Comparison of ENCODE assay signal across 13 cellular contexts in genomic region chr12:111451232-111451631, GRCh38. TPM values are rescaled to one million over a fixed set of nuclear protein-coding genes. Genes with fewer than 3 reads are reported as not detected.
DNase-seq lines count a peak whose midpoint lies in the region; ATAC-seq, FAIRE-seq and TF ChIP-seq lines count a peak whose summit lies in the region.
"Had no signal": no experiment of that assay in that cellular context is flagged by ENCODE, and none has a peak within 500 bp of the region (broad histone marks: within the 10 kb centered on the region; RNA-seq: fewer than 3 reads in every experiment).

No MANE protein-coding gene starts in this region.

- H3K4me3 ChIP-seq in BLaER1 treated with 17β-estradiol and CSF1 and Interleukin-3, amounts not matched to agents 10 nM and 100 nM, result no peak overlapping the region
- H3K4me3 ChIP-seq in GM23338, result no peak overlapping the region
- no peak overlapping the region for H3K4me3 ChIP-seq in K562
- H3K4me3 ChIP-seq: coronary artery, lung had no signal

- H3K79me2 ChIP-seq in GM23338 (replicated peaks; ENCODE audit: insufficient read depth), result no peaks in the 10 kb centered on the region
- peaks cover 3% of the 10 kb centered on the region; the same call in 2 of the 3 replicates for H3K79me2 ChIP-seq in K562 (ENCODE audit: control insufficient read depth, insufficient read depth, low read length)

- H3K4me2 ChIP-seq in BLaER1 treated with 17β-estradiol and CSF1 and Interleukin-3, amounts not matched to agents 10 nM and 100 nM, result peak overlapping the region in 7 of 11 experiments; percentile 8 to 43 (median 19); a peak in 5 of 22 replicates
- H3K4me2 ChIP-seq in GM23338, result no peak overlapping the region
- H3K4me2 ChIP-seq in K562 (ENCODE audit: insufficient read depth, low read length), result no peak overlapping the region

- no peaks in the 10 kb centered on the region for H3K27me3 ChIP-seq in BLaER1 treated with 17β-estradiol and CSF1 and Interleukin-3, amounts not matched to agents 10 nM and 100 nM
- H3K27me3 ChIP-seq in GM23338 (ENCODE audit: insufficient read depth) (no peaks in the 10 kb centered on the region), K562 (ENCODE audit: control insufficient read depth in 2 of 2, insufficient read depth in 2 of 2, low read length in 2 of 2) (no peaks in the 10 kb centered on the region)
- H3K27me3 ChIP-seq: neutrophil had no signal

- in situ Hi-C loops in K562 (cut with MboI), result no loop called here

- H3K36me3 Mint-ChIP-seq in GM23338 (ENCODE audit: low read depth), result peaks cover 72% of the 10 kb centered on the region
- peaks cover 54% of the 10 kb centered on the region for H3K36me3 Mint-ChIP-seq in nephron progenitor cell (ENCODE audit: low read depth)

- no peaks in the 10 kb centered on the region for H3K9me3 ChIP-seq in BLaER1 treated with 17β-estradiol and CSF1 and Interleukin-3, amounts not matched to agents 10 nM and 100 nM (replicated peaks in 1 of 11)
- H3K9me3 ChIP-seq in K562 (replicated peaks; ENCODE audit: control insufficient read depth, insufficient read depth, low read depth, low read length), result no peaks in the 10 kb centered on the region
- H3K9me3 ChIP-seq: neutrophil had no signal

- H3K9me3 Mint-ChIP-seq in GM23338, result no peaks in the 10 kb centered on the region
- H3K9me3 Mint-ChIP-seq in nephron progenitor cell, result no peaks in the 10 kb centered on the region

- 80% methylated on average over 1 of the region's 1 CpG for WGBS in K562 (ENCODE audit: insufficient coverage, low coverage, missing lambda C conversion rate)

- TF ChIP-seq CTCF in GM23338 (conservative IDR thresholded peaks at IDR 0.05; ENCODE audit: low read depth in 2 of 2), result no peak
- TF ChIP-seq CTCF in K562 (IDR thresholded peaks at IDR 0.05 in 2 of 3, conservative IDR thresholded peaks at IDR 0.05 in 1 of 3; ENCODE audit: insufficient read depth in 2 of 3, low read depth in 1 of 3, low read length in 3 of 3), result no peak
- no peak for TF ChIP-seq CTCF in nephron progenitor cell (IDR thresholded peaks at IDR 0.05)

- no peaks in the 10 kb centered on the region for H3K9me1 ChIP-seq in K562 (ENCODE audit: control insufficient read depth, insufficient read depth, low read length)

- H3K27ac Mint-ChIP-seq in GM23338 (no peak overlapping the region), nephron progenitor cell (peak overlapping the region; percentile 19)

- H3F3A ChIP-seq in GM23338 (replicated peaks; ENCODE audit: low read depth), result peaks cover 50% of the 10 kb centered on the region

- intact Hi-C loops in K562 (cut with micrococcal nuclease), result loop anchor here (1.0 to 5.0 kb wide), 3 partner anchors 54 to 221 kb away; no protein-coding TSS in a partner anchor

- TF ChIP-seq POLR2A in K562 (conservative IDR thresholded peaks at IDR 0.05), result peak; percentile 12; the same call in 1 of the 2 replicates

- peaks cover 5% of the 10 kb centered on the region for H3K4me1 Mint-ChIP-seq in GM23338
- H3K4me1 Mint-ChIP-seq in nephron progenitor cell, result peaks cover 40% of the 10 kb centered on the region

- peaks cover 37 to 98% (median 86%) of the 10 kb centered on the region in 11 experiments for H4K20me1 ChIP-seq in BLaER1 treated with 17β-estradiol and CSF1 and Interleukin-3, amounts not matched to agents 10 nM and 100 nM
- H4K20me1 ChIP-seq in GM23338 (replicated peaks; ENCODE audit: insufficient read depth) (peaks cover 10% of the 10 kb centered on the region; the same call in 1 of the 2 replicates), K562 (replicated peaks; ENCODE audit: control insufficient read depth, insufficient read depth, low read length) (peaks cover 11% of the 10 kb centered on the region; the same call in 1 of the 2 replicates)

- DNase-seq in GM23338 (ENCODE audit: low spot score), result no peak
- DNase-seq in K562 (ENCODE audit: extremely low read depth in 1 of 4, low spot score in 3 of 4), result no peak
- DNase-seq in nephron progenitor cell, result no peak
- DNase-seq in NCI-H1092 treated with DMSO at 0.1 percent for 48 hours (lab: John Stamatoyannopoulos, UW), result no peak
- DNase-seq: activated CD4-positive, alpha-beta T cell treated with anti-CD3 and anti-CD28 coated beads for 1 hour; activated T-cell treated with anti-CD3 and anti-CD28 coated beads for 4 hours had no signal

- H3K27ac ChIP-seq in BLaER1 treated with 17β-estradiol and CSF1 and Interleukin-3, amounts not matched to agents 10 nM and 100 nM, result peak overlapping the region in 4 of 11 experiments; percentile 9 to 47 (median 26); a peak in 5 of 22 replicates
- peak overlapping the region; percentile 56; the same call in 1 of the 2 replicates for H3K27ac ChIP-seq in GM23338 (ENCODE audit: low read depth)
- H3K27ac ChIP-seq in K562 (ENCODE audit: extremely low read depth, low read depth, low read length), result no peak overlapping the region
- H3K27ac ChIP-seq: HL-60, neutrophil had no signal

- H3K4me3 Mint-ChIP-seq in GM23338 (no peak overlapping the region), nephron progenitor cell (no peak overlapping the region)

- POLR2A ChIA-PET in K562 (lab: Yijun Ruan, JAX), result interaction anchor here (0.6 to 2.4 kb wide), 9 partner anchors 9 to 1053 kb away, joined by 3 to 18 read pairs (median 4); no protein-coding TSS in a partner anchor

- no peaks in the 10 kb centered on the region for H3K9me2 ChIP-seq in GM23338 (ENCODE audit: insufficient read depth)

- TF ChIP-seq EP300 in K562 (IDR thresholded peaks at IDR 0.05; ENCODE audit: low read length), result no peak

- no peak overlapping the region for H2AFZ ChIP-seq in GM23338
- no peak overlapping the region for H2AFZ ChIP-seq in K562 (ENCODE audit: low read depth, low read length)

- no TSS peak for BruUV-seq in K562 (replicated peaks; lab: Mats Ljungman, UMichigan)

- H3K27me3 Mint-ChIP-seq in GM23338 (ENCODE audit: insufficient read depth, low read depth, poor library complexity) (peaks cover 21% of the 10 kb centered on the region), nephron progenitor cell (ENCODE audit: low read depth, poor library complexity) (no peaks in the 10 kb centered on the region)

- TF ChIP-seq RAD21 in K562 (CRISPR knock-in tag; conservative IDR thresholded peaks at IDR 0.05 in 1 of 2, IDR thresholded peaks at IDR 0.05 in 1 of 2), result no peak

- peaks cover 92 to 100% (median 97%) of the 10 kb centered on the region in 11 experiments for H3K36me3 ChIP-seq in BLaER1 treated with 17β-estradiol and CSF1 and Interleukin-3, amounts not matched to agents 10 nM and 100 nM
- H3K36me3 ChIP-seq in GM23338 (ENCODE audit: insufficient read depth), result peaks cover 29% of the 10 kb centered on the region
- H3K36me3 ChIP-seq in K562 (ENCODE audit: control insufficient read depth, insufficient read depth, low read length), result peaks cover 97% of the 10 kb centered on the region

- peak overlapping the region in 5 of 11 experiments; percentile 12 to 62 (median 47); a peak in 6 of 22 replicates for H3K9ac ChIP-seq in BLaER1 treated with 17β-estradiol and CSF1 and Interleukin-3, amounts not matched to agents 10 nM and 100 nM
- H3K9ac ChIP-seq in K562 (ENCODE audit: insufficient read depth in 1 of 2, low read depth in 2 of 2, low read length in 2 of 2), result no peak overlapping the region

- no peak for FAIRE-seq in K562 (lab: Jason Lieb, UNC)

- CTCF ChIA-PET in K562 (lab: Yijun Ruan, JAX; ENCODE audit: low intra/inter-chr PET ratio), result interaction anchor here (1.8 to 3.8 kb wide), 4 partner anchors 48 to 120 kb away, joined by 3 to 54 read pairs (median 8); no protein-coding TSS in a partner anchor

- H3K4me1 ChIP-seq in BLaER1 treated with 17β-estradiol and CSF1 and Interleukin-3, amounts not matched to agents 10 nM and 100 nM, result peaks cover 40 to 67% (median 61%) of the 10 kb centered on the region in 10 experiments
- no peaks in the 10 kb centered on the region; the same call in 1 of the 2 replicates for H3K4me1 ChIP-seq in GM23338 (ENCODE audit: insufficient read depth)
- peaks cover under 1 to 11% of the 10 kb centered on the region in 2 experiments; a peak in 4 of 5 replicates for H3K4me1 ChIP-seq in K562 (replicated peaks in 1 of 2; ENCODE audit: control insufficient read depth in 2 of 2, insufficient read depth in 2 of 2, low read length in 2 of 2)

- ATAC-seq in GM23338, result no peak
- ATAC-seq in K562, result no peak
- ATAC-seq in GM18867 (IDR thresholded peaks at IDR 0.05; ENCODE audit: unreplicated experiment), result no peak
- ATAC-seq in HG03378 (IDR thresholded peaks at IDR 0.05; ENCODE audit: unreplicated experiment), result no peak

TF ChIP-seq in GM23338, 12 proteins besides CTCF, POLR2A, EP300 and RAD21 (continues in another document):
- TF ChIP-seq ZNF114 (CRISPR knock-in tag; IDR thresholded peaks at IDR 0.05), result no peak

TF ChIP-seq in K562, 482 proteins besides CTCF, POLR2A, EP300 and RAD21:
- TF ChIP-seq RBFOX2 (IDR thresholded peaks at IDR 0.05; ENCODE audit: low read depth, low read length) (no peak), SUPT5H (IDR thresholded peaks at IDR 0.05) (0 out of 2 replicates have a peak, but pooled peaks have one; percentile 5), NONO (IDR thresholded peaks at IDR 0.05; ENCODE audit: low read depth in 2 of 2, low read length in 1 of 2) (no peak)

RNA-seq across cellular contexts. Expression of gene SH2B3, which starts 45.5 kb away (rescaled TPM):
- total RNA-seq in GM23338 (2014; rRNA removed; shearing (Covaris generic)), result 59.0 and 59.3 TPM in 2 replicates
- polyA plus RNA-seq in GM23338 (2016; fragmentation: Nextera tagmentation; extraction: Ambion mirVana) (7.6 and 8.1 TPM in 2 replicates), K562 (2011; rRNA removed) (28.2 and 32.5 TPM in 2 replicates), K562 (2014; fragmentation: Illumina TruSeq; extraction: Trizol) (59.9 and 64.4 TPM in 2 replicates), K562 (2014; fragmentation: Nextera tagmentation; extraction: Ambion mirVana) (10 to 100 TPM; 10.8 to 14.3 TPM), K562 (2014; rRNA removed) (38.6 and 41.3 TPM in 2 replicates)
- 50.2 and 69.6 TPM in 2 replicates for total RNA-seq in K562 (2011; cell fraction: chromatin; rRNA removed; ENCODE audit: low replicate concordance)
- 38.4 and 40.4 TPM in 2 replicates for total RNA-seq in K562 (2011; cell fraction: nucleolus; rRNA removed)
- 52.1 and 86.9 TPM in 2 replicates for total RNA-seq in K562 (2011; cell fraction: nucleoplasm; rRNA removed)
- total RNA-seq in K562 (2014; rRNA removed) (46.7 and 52.0 TPM in 2 replicates), K562 (2014; rRNA removed; fragmentation: Illumina TruSeq; extraction: Trizol) (37.4 and 46.7 TPM in 2 replicates), K562 (2015; rRNA removed; fragmentation: Illumina TruSeq; extraction: Trizol) (22.9 and 23.4 TPM in 2 replicates), K562 (2021) (63.8 and 75.3 TPM in 2 replicates)
- 33.3 and 57.9 TPM in 2 replicates for polyA plus RNA-seq in K562 (2011; cell fraction: cytosol; rRNA removed)
- 25.5 and 39.5 TPM in 2 replicates for polyA plus RNA-seq in K562 (2011; cell fraction: nucleus; rRNA removed)
- polyA plus RNA-seq in K562 (2012), result 29.2 and 33.2 TPM in 2 replicates
- 22.2 and 28.8 TPM in 2 replicates for polyA minus RNA-seq in K562 (2011; rRNA and poly(A)+ RNA removed)
- 40.8 and 46.0 TPM in 2 replicates for polyA minus RNA-seq in K562 (2011; cell fraction: cytosol; rRNA and poly(A)+ RNA removed)
- 10.2 and 14.4 TPM in 2 replicates for polyA minus RNA-seq in K562 (2011; cell fraction: nucleus; rRNA and poly(A)+ RNA removed)

Comparison
In these comparisons a context has a peak if more than half of its experiments do, and no peak if none do; other contexts are left out.
1. H3K4me2 ChIP-seq: peak in BLaER1 treated with 17β-estradiol and CSF1 and Interleukin-3, amounts not matched to agents 10 nM and 100 nM (7 of 11); none in GM23338 (single experiment) and K562 (single experiment).